Comparison of ENCODE assay signal across 25 cellular contexts in the genomic region with DNA sequence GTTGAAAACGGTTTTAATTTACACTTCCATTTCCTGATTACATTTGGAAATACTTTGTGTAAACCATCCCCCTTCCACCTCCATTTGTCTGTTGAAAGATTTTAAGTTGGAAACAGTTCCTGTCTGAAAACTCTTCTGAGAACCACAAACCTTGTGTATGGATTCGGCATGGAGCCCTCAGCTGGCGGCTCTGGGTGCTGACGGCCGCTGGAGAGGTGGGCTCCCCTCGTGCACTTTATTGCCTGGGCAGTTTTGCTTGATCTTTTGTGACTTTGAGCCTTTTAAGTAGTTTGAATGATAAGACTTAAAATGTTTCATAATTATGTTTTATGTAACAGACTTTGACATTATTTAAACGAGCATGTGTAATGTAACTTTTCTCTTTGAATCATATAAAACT. TPM values are rescaled to one million over a fixed set of nuclear protein-coding genes. Genes with fewer than 3 reads are reported as not detected.
"Had no signal": no experiment of that assay in that cellular context is flagged by ENCODE, and none has a peak within 500 bp of the region (broad histone marks: within the 10 kb centered on the region; RNA-seq: fewer than 3 reads in every experiment).

No MANE protein-coding gene starts in this region.

- DNase-seq: activated B cell treated with CpG ODN at 0.5 μM for 24 hours; activated CD4-positive, alpha-beta T cell treated with anti-CD3 and anti-CD28 coated beads for 48 hours; activated CD8-positive, alpha-beta T cell treated with anti-CD3 and anti-CD28 coated beads for 36 hours; activated effector memory CD4-positive, alpha-beta T cell treated with anti-CD3 and anti-CD28 coated beads, Interleukin-2, amount 50 U/mL, for 16 hours; activated T-cell treated with anti-CD3 and anti-CD28 coated beads, Interleukin-2, amount 50 U/mL, for 4 hours; effector memory CD4-positive, alpha-beta T cell; immature natural killer cell; naive thymus-derived CD8-positive, alpha-beta T cell; nucleus accumbens; stimulated activated CD4-positive, alpha-beta T cell treated with anti-CD3 and anti-CD28 coated beads, Interleukin-4, amount 100 ng/mL, for 24 hours; stimulated activated naive CD4-positive, alpha-beta T cell; T-helper 17 cell; tibial artery had no signal

- ATAC-seq: activated CD8-positive, alpha-beta T cell treated with anti-CD3 and anti-CD28 coated beads for 36 hours; activated naive CD4-positive, alpha-beta T cell treated with anti-CD3 and anti-CD28 coated beads, Interleukin-2, amount 50 U/mL, for 72 hours; activated T-cell treated with anti-CD3 and anti-CD28 coated beads, Interleukin-2, amount 50 U/mL, for 4 hours; heart left ventricle; left lobe of liver; mucosa of descending colon; naive thymus-derived CD8-positive, alpha-beta T cell; T-helper 17 cell had no signal

- H3K9me3 ChIP-seq: heart left ventricle, mucosa of descending colon, right atrium auricular region, tibial artery, vagina had no signal

- H3K4me3 Mint-ChIP-seq: activated B cell treated with CpG ODN at 0.5 μM for 24 hours; activated CD8-positive, alpha-beta T cell treated with anti-CD3 and anti-CD28 coated beads for 36 hours; activated T-cell treated with anti-CD3 and anti-CD28 coated beads, Interleukin-2, amount 50 U/mL, for 4 hours; brain; dendritic cell treated with granulocyte-macrophage colony-stimulating factor and Interleukin-4, amounts not matched to agents 40 ng/mL and 50 ng/mL, for 4 days; immature natural killer cell; memory B cell; naive thymus-derived CD8-positive, alpha-beta T cell; T-helper 17 cell had no signal

- H3K27me3 Mint-ChIP-seq: memory B cell, T-helper 17 cell had no signal

- H3K27me3 ChIP-seq: heart left ventricle, right atrium auricular region, tibial artery, vagina had no signal

- H3K27ac Mint-ChIP-seq: activated B cell treated with CpG ODN at 0.5 μM for 24 hours; activated CD8-positive, alpha-beta T cell treated with anti-CD3 and anti-CD28 coated beads for 36 hours; activated naive CD4-positive, alpha-beta T cell treated with anti-CD3 and anti-CD28 coated beads, Interleukin-2, amount 50 U/mL, for 72 hours; brain; dendritic cell treated with granulocyte-macrophage colony-stimulating factor and Interleukin-4, amounts not matched to agents 40 ng/mL and 50 ng/mL, for 4 days; immature natural killer cell; memory B cell; naive thymus-derived CD8-positive, alpha-beta T cell; progenitor cell of endocrine pancreas; T-helper 17 cell had no signal

- H3K4me3 ChIP-seq: heart left ventricle, mucosa of descending colon, right atrium auricular region, skin epidermis, tibial artery, vagina had no signal

- H3K27ac ChIP-seq: epithelial cell of prostate, right atrium auricular region, skin epidermis, tibial artery, vagina had no signal

- H3K9me3 Mint-ChIP-seq: activated B cell treated with CpG ODN at 0.5 μM for 24 hours; activated CD8-positive, alpha-beta T cell treated with anti-CD3 and anti-CD28 coated beads for 36 hours; activated naive CD4-positive, alpha-beta T cell treated with anti-CD3 and anti-CD28 coated beads, Interleukin-2, amount 50 U/mL, for 72 hours; activated T-cell treated with anti-CD3 and anti-CD28 coated beads, Interleukin-2, amount 50 U/mL, for 4 hours; brain; dendritic cell treated with granulocyte-macrophage colony-stimulating factor and Interleukin-4, amounts not matched to agents 40 ng/mL and 50 ng/mL, for 4 days; immature natural killer cell; memory B cell; naive thymus-derived CD8-positive, alpha-beta T cell had no signal

RNA-seq across cellular contexts. Expression of a gene that starts 25.8 kb away (rescaled TPM):
- total RNA-seq: activated naive CD4-positive, alpha-beta T cell treated with anti-CD3 and anti-CD28 coated beads, Interleukin-2, amount 50 U/mL, for 72 hours; naive thymus-derived CD8-positive, alpha-beta T cell; T-helper 17 cell had no signal
